7 cellular contexts compared by ENCODE assay signal in the genomic region with DNA sequence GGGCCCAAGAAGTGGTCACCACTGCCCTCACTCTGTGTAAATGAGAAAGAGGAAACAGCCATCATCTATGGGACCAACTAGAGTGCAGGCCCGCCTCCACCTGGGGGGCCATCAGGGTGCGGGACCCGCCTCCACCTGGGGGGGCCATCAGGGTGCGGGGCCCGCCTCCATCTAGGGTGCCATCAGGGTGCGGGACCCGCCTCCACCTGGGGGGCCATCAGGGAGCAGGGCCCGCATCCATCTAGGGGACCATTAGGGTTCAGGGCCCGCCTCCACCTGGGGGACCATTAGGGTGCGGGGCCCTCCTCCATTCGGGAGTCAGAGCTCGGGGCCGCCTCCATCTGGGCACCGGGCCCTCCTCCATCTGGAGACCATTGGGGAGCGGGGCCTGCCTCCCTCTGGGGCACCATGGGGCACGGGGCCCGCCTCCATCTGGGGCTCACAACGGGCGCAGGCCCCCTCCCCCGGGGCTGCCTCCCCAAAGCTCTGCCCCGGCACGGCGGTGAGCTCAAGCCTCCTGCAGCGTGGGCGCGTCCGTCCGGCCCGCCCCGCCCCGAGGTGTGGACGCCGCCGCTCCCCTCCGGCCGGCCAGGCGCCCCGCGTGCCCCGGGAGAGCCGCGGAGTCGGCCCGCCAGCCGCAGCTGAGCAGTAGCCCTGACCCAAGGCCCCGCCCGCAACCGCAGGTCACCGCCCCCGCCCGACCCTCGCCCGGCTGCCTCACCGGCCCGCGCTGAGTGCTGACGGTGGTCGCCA. TPM values are rescaled to one million over a fixed set of nuclear protein-coding genes. Genes with fewer than 3 reads are reported as not detected.
DNase-seq lines count a peak whose midpoint lies in the region; ATAC-seq and TF ChIP-seq lines count a peak whose summit lies in the region.

No MANE protein-coding gene starts in this region.

- TF ChIP-seq CTCF in HFFc6 (IDR thresholded peaks at IDR 0.05), result no peak
- TF ChIP-seq CTCF in OCI-LY7 (conservative IDR thresholded peaks at IDR 0.05; ENCODE audit: low read length), result no peak
- TF ChIP-seq CTCF in natural killer cell (IDR thresholded peaks at IDR 0.05), result no peak

- intact Hi-C loops in OCI-LY7 (cut with micrococcal nuclease; ENCODE audit: unreplicated experiment) (no loop called here), natural killer cell (cut with micrococcal nuclease) (loop anchor here (1.0 to 5.0 kb wide), 3 partner anchors 27 to 73 kb away; no protein-coding TSS in a partner anchor)

- peak; percentile 32 for ATAC-seq in GM18520 (IDR thresholded peaks at IDR 0.05; ENCODE audit: unreplicated experiment)
- ATAC-seq in natural killer cell, result peak in 1 of 3 donors; percentile 0

- peak overlapping the region; percentile 91 for H3K4me2 ChIP-seq in OCI-LY7 (ENCODE audit: low read length)

- no TSS peak for BruUV-seq in OCI-LY7 (replicated peaks; lab: Mats Ljungman, UMichigan)

- CTCF ChIA-PET in OCI-LY7 (lab: Charles Lee; ENCODE audit: unreplicated experiment), result no interaction called here

- H3K9ac ChIP-seq in endocrine pancreas (ENCODE audit: control insufficient read depth, insufficient read depth, low read length), result peak overlapping the region; percentile 76

- peaks cover 4% of the 10 kb centered on the region; the same call in 1 of the 2 replicates for H3K79me2 ChIP-seq in OCI-LY7 (ENCODE audit: insufficient read depth, low read depth, low read length)

- peak overlapping the region; percentile 47; the same call in 1 of the 2 replicates for H3K27ac Mint-ChIP-seq in HFFc6
- H3K27ac Mint-ChIP-seq in natural killer cell, result peak overlapping the region; percentile 76 to 90

- H3K4me3 ChIP-seq in OCI-LY7 (ENCODE audit: low read depth, low read length, poor library complexity, severe bottlenecking) (peak overlapping the region; percentile 85), endocrine pancreas (ENCODE audit: control insufficient read depth, insufficient read depth, low read length) (peak overlapping the region; percentile 34)

- peaks cover 38% of the 10 kb centered on the region for H3K4me1 ChIP-seq in OCI-LY7 (ENCODE audit: insufficient read depth, low read length, poor library complexity, severe bottlenecking)
- H3K4me1 ChIP-seq in endocrine pancreas (ENCODE audit: control insufficient read depth, insufficient read depth, low read length), result no peaks in the 10 kb centered on the region

- H3K27me3 Mint-ChIP-seq in HFFc6 (ENCODE audit: insufficient read depth), result peaks cover 5% of the 10 kb centered on the region; the same call in 1 of the 2 replicates
- peaks cover 0 to under 1% of the 10 kb centered on the region in 2 donors for H3K27me3 Mint-ChIP-seq in natural killer cell (ENCODE audit: low read depth in 2 of 2)

- H3K27ac ChIP-seq in OCI-LY7 (ENCODE audit: low read depth, low read length, poor library complexity, severe bottlenecking), result no peak overlapping the region

- H3K4me1 Mint-ChIP-seq in HFFc6 (ENCODE audit: low read depth), result peaks cover 15% of the 10 kb centered on the region
- H3K4me1 Mint-ChIP-seq in natural killer cell, result peaks cover 33 to 42% of the 10 kb centered on the region in 2 donors

- H4K20me1 ChIP-seq in OCI-LY7 (ENCODE audit: insufficient read depth, low read length), result no peaks in the 10 kb centered on the region

- H3K9me3 Mint-ChIP-seq in HFFc6 (peaks cover 15% of the 10 kb centered on the region), natural killer cell (peaks cover 3% of the 10 kb centered on the region in 2 donors)

- H3K36me3 ChIP-seq in OCI-LY7 (ENCODE audit: insufficient read depth, low read length) (no peaks in the 10 kb centered on the region), endocrine pancreas (ENCODE audit: control insufficient read depth, insufficient read depth, low read length) (no peaks in the 10 kb centered on the region)

- no peaks in the 10 kb centered on the region for H3K9me2 ChIP-seq in OCI-LY7 (ENCODE audit: insufficient read depth, low read length)

- POLR2A ChIA-PET in OCI-LY7 (lab: Charles Lee), result no interaction called here

- no peak overlapping the region for H2AFZ ChIP-seq in OCI-LY7 (ENCODE audit: low read length)

- H3K36me3 Mint-ChIP-seq in HFFc6 (ENCODE audit: low read depth) (peaks cover 20% of the 10 kb centered on the region), natural killer cell (no peaks in the 10 kb centered on the region)

- peaks cover 11% of the 10 kb centered on the region for H3K9me3 ChIP-seq in OCI-LY7 (ENCODE audit: low read length)
- H3K9me3 ChIP-seq in endocrine pancreas (ENCODE audit: control insufficient read depth, low read length), result no peaks in the 10 kb centered on the region

- peak overlapping the region; percentile 77 for H3K4me3 Mint-ChIP-seq in HFFc6
- H3K4me3 Mint-ChIP-seq in natural killer cell, result peak overlapping the region; percentile 92

- DNase-seq in HFFc6 (no peak), OCI-LY7 (ENCODE audit: low spot score) (no peak), natural killer cell (no peak), DMS153 (lab: John Stamatoyannopoulos, UW) (no peak), NCI-H345 treated with DMSO at 0.1 percent for 48 hours (lab: John Stamatoyannopoulos, UW; ENCODE audit: unreplicated experiment) (no peak)

- no peaks in the 10 kb centered on the region for H3K27me3 ChIP-seq in endocrine pancreas (ENCODE audit: control insufficient read depth, insufficient read depth, low read length)

RNA-seq across cellular contexts. Expression of a gene that starts 0.5 kb away (rescaled TPM):
- total RNA-seq in HFFc6 (2021; fragmentation: NEBNext Ultra II Directional; extraction: Animal tissue kit (Norgen Biotek cat#: 25700)), result 10 to 100 TPM; 41.4 to 53.6 (median 49.0) TPM
- 15.9 and 21.7 TPM in 2 replicates for total RNA-seq in OCI-LY7 (2014; rRNA removed; shearing (Covaris generic))
- total RNA-seq in OCI-LY7 (2022), result 37.1 and 37.5 TPM in 2 replicates
- 10 to 100 TPM; 49.3 to 61.8 (median 54.8) TPM for total RNA-seq in natural killer cell
